Comparison of ENCODE assay signal across 34 cellular contexts in the genomic region with DNA sequence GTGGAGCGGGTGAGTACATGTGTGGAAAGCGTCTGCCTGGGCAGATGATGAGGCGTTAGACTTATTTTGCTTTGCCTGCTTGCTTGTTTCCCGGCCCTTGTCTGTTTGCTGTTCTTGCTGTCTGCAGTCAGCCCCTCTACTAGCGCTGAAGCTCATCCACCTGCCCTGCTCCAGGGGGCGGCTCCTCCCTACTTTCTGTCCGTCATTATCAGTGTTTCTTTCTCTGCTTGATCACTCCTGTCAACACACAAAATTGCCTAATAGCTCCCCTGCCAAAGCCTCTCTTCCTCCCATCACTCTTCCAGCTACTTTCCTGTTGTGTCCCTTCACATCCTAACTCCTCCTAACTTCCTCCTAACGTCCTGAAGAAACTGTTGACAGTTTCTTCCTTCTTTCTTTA. TPM values are rescaled to one million over a fixed set of nuclear protein-coding genes. Genes with fewer than 3 reads are reported as not detected.
"Had no signal": no experiment of that assay in that cellular context is flagged by ENCODE, and none has a peak within 500 bp of the region (broad histone marks: within the 10 kb centered on the region; RNA-seq: fewer than 3 reads in every experiment).

No MANE protein-coding gene starts in this region.

- H3K27me3 Mint-ChIP-seq: activated CD4-positive, alpha-beta T cell treated with anti-CD3 and anti-CD28 coated beads for 36 hours; activated CD4-positive, alpha-beta T cell treated with anti-CD3 and anti-CD28 coated beads, Interleukin-2, amount 10 ng/mL, durations not matched to agents 7 days and 5 days; brain had no signal

- H3K4me1 ChIP-seq: adrenal gland, SJCRH30 had no signal

- H3K9me3 ChIP-seq: adrenal gland, SJCRH30 had no signal

- H3K4me3 Mint-ChIP-seq: activated CD4-positive, alpha-beta T cell treated with anti-CD3 and anti-CD28 coated beads for 36 hours; activated CD4-positive, alpha-beta T cell treated with anti-CD3 and anti-CD28 coated beads, Interleukin-2, amount 10 ng/mL, durations not matched to agents 7 days and 5 days; activated CD8-positive, alpha-beta T cell treated with anti-CD3 and anti-CD28 coated beads, Interleukin-2, amount 10 ng/mL, durations not matched to agents 7 days and 5 days; activated naive CD4-positive, alpha-beta T cell treated with anti-CD3 and anti-CD28 coated beads for 36 hours; activated T-cell treated with anti-CD3 and anti-CD28 coated beads, Interleukin-2, amount 50 U/mL, for 4 hours; activated T-helper 1 cell treated with anti-CD3 and anti-CD28 coated beads, Interleukin-12 subunit alpha, Interleukin-12 subunit beta, Interleukin-2, Interleukin-4 antibody, amounts not matched to agents 30 ng/mL and 10 ng/mL and 1 ng/mL, durations not matched to agents 14 hours and 24 hours and 36 hours; brain had no signal

- DNase-seq: activated CD4-positive, alpha-beta T cell treated with anti-CD3 and anti-CD28 coated beads for 36 hours; activated CD4-positive, alpha-beta T cell treated with anti-CD3 and anti-CD28 coated beads, Interleukin-2, amount 10 ng/mL, durations not matched to agents 7 days and 5 days; activated CD4-positive, alpha-beta T cell treated with anti-CD3 and anti-CD28 coated beads, Interleukin-2, amount 50 U/mL, for 48 hours; activated CD8-positive, alpha-beta T cell treated with anti-CD3 and anti-CD28 coated beads, Interleukin-2, amount 10 ng/mL, durations not matched to agents 7 days and 5 days; activated gamma-delta T cell treated with Interleukin-2 at 50 U/mL for 16 hours; activated naive CD4-positive, alpha-beta T cell treated with anti-CD3 and anti-CD28 coated beads for 36 hours; activated T-cell treated with anti-CD3 and anti-CD28 coated beads, Interleukin-2, amount 50 U/mL, for 4 hours; adrenal gland; anterior cingulate cortex; central memory CD4-positive, alpha-beta T cell; Karpas-422; KBM-7; NCI-H1105; NCI-H1417 treated with DMSO at 0.1 percent for 48 hours; NCI-H187 treated with DMSO at 0.1 percent for 48 hours; NCI-H2171 treated with DMSO at 0.1 percent for 48 hours; NCI-H2227 treated with DMSO at 0.1 percent for 48 hours; NCI-H446; NCI-H510A treated with DMSO at 0.1 percent for 48 hours; NCI-H526 treated with DMSO at 0.1 percent for 48 hours; NK-92 treated with Interleukin-12 subunit alpha and Interleukin-12 subunit beta, amount 100 ng/mL, for 24 hours; PC-9; SHP77; SJCRH30; T1000 had no signal

- ATAC-seq: activated CD4-positive, alpha-beta T cell treated with anti-CD3 and anti-CD28 coated beads for 36 hours; activated CD4-positive, CD25-positive, alpha-beta regulatory T cell treated with anti-CD3 and anti-CD28 coated beads, Interleukin-2, amount 50 U/mL, for 24 hours; activated CD8-positive, alpha-beta T cell treated with anti-CD3 and anti-CD28 coated beads, Interleukin-2, amount 10 ng/mL, durations not matched to agents 7 days and 5 days; activated naive CD4-positive, alpha-beta T cell treated with anti-CD3 and anti-CD28 coated beads, Interleukin-2, amount 50 U/mL, for 72 hours; activated T-cell treated with anti-CD3 and anti-CD28 coated beads, Interleukin-2, amount 50 U/mL, for 4 hours had no signal

- FAIRE-seq: bronchial epithelial cell, RCC 7860 had no signal

- H3K27me3 ChIP-seq: adrenal gland, SJCRH30 had no signal

- H3K9me3 Mint-ChIP-seq: activated CD4-positive, alpha-beta T cell treated with anti-CD3 and anti-CD28 coated beads, Interleukin-2, amount 10 ng/mL, durations not matched to agents 7 days and 5 days; activated naive CD4-positive, alpha-beta T cell treated with anti-CD3 and anti-CD28 coated beads for 36 hours; activated naive CD4-positive, alpha-beta T cell treated with anti-CD3 and anti-CD28 coated beads, Interleukin-2, amount 50 U/mL, for 72 hours; activated T-cell treated with anti-CD3 and anti-CD28 coated beads, Interleukin-2, amount 50 U/mL, for 4 hours; activated T-helper 1 cell treated with anti-CD3 and anti-CD28 coated beads, Interleukin-12 subunit alpha, Interleukin-12 subunit beta, Interleukin-2, Interleukin-4 antibody, amounts not matched to agents 30 ng/mL and 10 ng/mL and 1 ng/mL, durations not matched to agents 14 hours and 24 hours and 36 hours had no signal

- H3K4me3 ChIP-seq: adrenal gland, PC-9, SJCRH30, SK-N-MC had no signal

- H3K27ac Mint-ChIP-seq: activated CD4-positive, alpha-beta T cell treated with anti-CD3 and anti-CD28 coated beads, Interleukin-2, amount 10 ng/mL, durations not matched to agents 7 days and 5 days; activated CD8-positive, alpha-beta T cell treated with anti-CD3 and anti-CD28 coated beads, Interleukin-2, amount 10 ng/mL, durations not matched to agents 7 days and 5 days; activated naive CD4-positive, alpha-beta T cell treated with anti-CD3 and anti-CD28 coated beads for 36 hours; activated T-helper 1 cell treated with anti-CD3 and anti-CD28 coated beads, Interleukin-12 subunit alpha, Interleukin-12 subunit beta, Interleukin-2, Interleukin-4 antibody, amounts not matched to agents 30 ng/mL and 10 ng/mL and 1 ng/mL, durations not matched to agents 14 hours and 24 hours and 36 hours had no signal

- H3K4me2 ChIP-seq: PC-9 had no signal

- H2AFZ ChIP-seq: PC-9 had no signal

- H3K27ac ChIP-seq: adrenal gland, PC-9, RWPE1, SJCRH30, SK-N-MC had no signal

- H3K4me1 Mint-ChIP-seq: activated CD4-positive, alpha-beta T cell treated with anti-CD3 and anti-CD28 coated beads for 36 hours; activated CD4-positive, alpha-beta T cell treated with anti-CD3 and anti-CD28 coated beads, Interleukin-2, amount 10 ng/mL, durations not matched to agents 7 days and 5 days had no signal

RNA-seq across cellular contexts. Expression of a gene that starts 34.9 kb away (rescaled TPM):
- total RNA-seq: bronchial epithelial cell, MCF 10A, PC-9 had no signal
